8 cellular contexts compared by ENCODE assay signal in the genomic region with DNA sequence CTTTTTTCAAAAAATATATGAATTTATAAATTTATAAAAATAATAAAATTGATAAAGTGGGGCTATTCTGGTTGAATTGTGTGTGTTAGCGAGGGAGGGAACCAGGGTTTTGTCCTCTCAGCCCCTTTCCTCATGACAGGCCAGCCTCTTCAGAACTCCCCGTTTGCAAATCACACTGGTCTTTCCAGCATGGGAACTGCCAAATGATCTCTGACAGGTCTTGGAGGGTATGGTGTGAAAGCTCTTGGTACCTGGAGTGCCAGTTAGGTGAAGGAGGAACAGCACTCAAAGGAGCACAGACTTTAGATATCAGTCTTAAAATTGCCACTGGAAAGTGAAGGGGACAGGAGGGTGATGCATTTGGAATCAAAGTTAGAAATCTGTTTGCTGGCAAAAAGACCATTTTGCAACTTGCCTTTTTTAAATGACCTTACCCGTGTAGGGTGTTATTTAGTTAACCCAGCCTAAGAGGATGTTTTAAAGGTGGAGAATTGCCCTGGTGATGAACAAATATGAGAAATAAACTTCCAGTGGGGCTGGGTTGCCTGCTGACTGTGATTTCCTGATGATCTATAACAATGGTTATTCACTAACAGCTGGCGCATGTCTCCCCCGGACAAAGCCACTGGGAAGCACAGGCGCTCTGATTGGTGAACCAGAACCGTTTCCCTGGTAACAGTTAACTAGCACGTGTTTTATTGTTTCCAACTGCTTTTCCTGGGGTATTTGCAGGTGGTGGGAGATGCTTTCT.
DNase-seq lines count a peak whose midpoint lies in the region; ATAC-seq and TF ChIP-seq lines count a peak whose summit lies in the region.

No MANE protein-coding gene starts in this region.

- no peak overlapping the region for H3K18ac ChIP-seq in mesendoderm (ENCODE audit: low read length)

- H4K8ac ChIP-seq in mesendoderm (ENCODE audit: low read depth, low read length), result no peak overlapping the region

- no peak overlapping the region for H2BK120ac ChIP-seq in mesendoderm (ENCODE audit: low read depth, low read length)

- no peaks in the 10 kb centered on the region for H3K27me3 ChIP-seq in mesendoderm (ENCODE audit: insufficient read depth, low read length, poor library complexity)

- H4K5ac ChIP-seq in mesendoderm (ENCODE audit: low read length), result no peak overlapping the region

- no CpG with 5 or more reads among the region's 8 CpGs for WGBS in mesendoderm (ENCODE audit: extremely low coverage, insufficient coverage, low lambda C conversion rate)

- H3K79me1 ChIP-seq in mesendoderm (ENCODE audit: low read length), result no peaks in the 10 kb centered on the region

- H3K9ac ChIP-seq in mesendoderm (ENCODE audit: low read length), result no peak overlapping the region

- no peak overlapping the region for H3K4ac ChIP-seq in mesendoderm (ENCODE audit: low read depth, low read length)

- H2AK5ac ChIP-seq in mesendoderm (ENCODE audit: low read length), result no peak overlapping the region

- no peak overlapping the region for H3K4me2 ChIP-seq in mesendoderm (ENCODE audit: low read length)

- H3K36me3 ChIP-seq in mesendoderm (ENCODE audit: control insufficient read depth, insufficient read depth, low read length), result no peaks in the 10 kb centered on the region

- no peak overlapping the region for H3K56ac ChIP-seq in mesendoderm (ENCODE audit: low read length)

- H2BK5ac ChIP-seq in mesendoderm (ENCODE audit: low read length), result no peak overlapping the region

- TF ChIP-seq CTCF in GM13977 (IDR thresholded peaks at IDR 0.05; ENCODE audit: extremely low read depth, insufficient read depth, missing control alignments), result no peak

- in situ Hi-C loops in GM13977 (cut with MboI; ENCODE audit: low pct_unique_long_range_greater_than_20kb, low sequenced_read_pairs, unreplicated experiment), result no loop called here

- no peak overlapping the region for H3K27ac ChIP-seq in mesendoderm (ENCODE audit: low read depth, low read length)

- no peak for ATAC-seq in stimulated activated naive CD8-positive, alpha-beta T cell treated with anti-CD3 and anti-CD28 coated beads, Interleukin-15, Interleukin-2, amounts not matched to agents 100 U/mL and 50 U/mL, for 24 hours

- H3K23ac ChIP-seq in mesendoderm (ENCODE audit: low read length), result no peak overlapping the region

- H3K4me1 ChIP-seq in mesendoderm (ENCODE audit: control insufficient read depth, low read depth, low read length), result no peaks in the 10 kb centered on the region

- DNase-seq in DMS153 treated with DMSO at 0.1 percent for 48 hours (lab: John Stamatoyannopoulos, UW; ENCODE audit: unreplicated experiment) (peak; percentile 85), NCI-H345 (lab: John Stamatoyannopoulos, UW) (peak; percentile 88), ecto neural progenitor cell (ENCODE audit: low spot score) (peak; percentile 84), mesendoderm (peak; percentile 88), GM13977 (ENCODE audit: low spot score) (no peak)
- DNase-seq in stimulated activated CD4-positive, alpha-beta T cell treated with anti-CD3 and anti-CD28 coated beads, Interleukin-2, amount 100 ng/mL, for 24 hours, result no peak
- DNase-seq in stimulated activated naive CD4-positive, alpha-beta T cell treated with Interleukin-2 at 50 U/mL for 16 hours (lab: John Stamatoyannopoulos, UW), result no peak
- DNase-seq in stimulated activated naive CD8-positive, alpha-beta T cell treated with anti-CD3 and anti-CD28 coated beads, Interleukin-15, Interleukin-2, amounts not matched to agents 100 U/mL and 50 U/mL, for 24 hours, result no peak

- no peak overlapping the region for H2BK15ac ChIP-seq in mesendoderm (replicated peaks; ENCODE audit: low read depth)

- no peak overlapping the region for H3K4me3 ChIP-seq in mesendoderm (ENCODE audit: low read length)

- H3K79me2 ChIP-seq in mesendoderm (ENCODE audit: control insufficient read depth, insufficient read depth, low read length), result no peaks in the 10 kb centered on the region

Comparison
In these comparisons a context has a peak if more than half of its experiments do, and no peak if none do; other contexts are left out.
1. DNase-seq: peak in DMS153 treated with DMSO at 0.1 percent for 48 hours (single experiment), NCI-H345 (single experiment), ecto neural progenitor cell (single experiment) and mesendoderm (single experiment); none in GM13977 (single experiment), stimulated activated CD4-positive, alpha-beta T cell treated with anti-CD3 and anti-CD28 coated beads, Interleukin-2, amount 100 ng/mL, for 24 hours (0 of 2), stimulated activated naive CD4-positive, alpha-beta T cell treated with Interleukin-2 at 50 U/mL for 16 hours (single experiment) and stimulated activated naive CD8-positive, alpha-beta T cell treated with anti-CD3 and anti-CD28 coated beads, Interleukin-15, Interleukin-2, amounts not matched to agents 100 U/mL and 50 U/mL, for 24 hours (single experiment).